In the genomic region with DNA sequence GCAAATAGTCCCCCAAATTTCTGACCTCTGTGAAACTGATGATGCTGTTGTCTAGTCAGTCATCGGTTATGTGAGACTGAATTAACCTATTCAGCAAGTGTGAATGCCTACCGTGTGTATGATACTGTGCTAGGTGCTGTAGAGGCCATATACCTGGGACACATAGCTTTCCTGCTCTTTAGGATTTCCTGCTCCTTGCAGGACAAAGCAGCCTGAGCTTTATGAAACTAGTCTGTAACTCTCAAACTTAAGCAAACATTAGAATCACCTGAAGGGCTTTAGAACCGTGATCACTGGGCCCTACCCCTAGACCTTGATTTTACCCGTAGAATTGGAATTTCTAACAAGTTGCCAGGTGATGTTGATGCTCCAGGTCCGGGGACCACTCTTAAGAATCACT, we compare ENCODE assay signal across 28 cellular contexts. TPM values are rescaled to one million over a fixed set of nuclear protein-coding genes. Genes with fewer than 3 reads are reported as not detected.
DNase-seq lines count a peak whose midpoint lies in the region; ATAC-seq and TF ChIP-seq lines count a peak whose summit lies in the region.
"Had no signal": no experiment of that assay in that cellular context is flagged by ENCODE, and none has a peak within 500 bp of the region (broad histone marks: within the 10 kb centered on the region; RNA-seq: fewer than 3 reads in every experiment).

No MANE protein-coding gene starts in this region.

- ATAC-seq in psoas muscle (no peak), WTC11 (no peak)
- ATAC-seq: activated T-cell treated with anti-CD3 and anti-CD28 coated beads, Interleukin-2, amount 50 U/mL, for 72 hours; K562; naive thymus-derived CD4-positive, alpha-beta T cell; stimulated activated naive CD8-positive, alpha-beta T cell treated with anti-CD3 and anti-CD28 coated beads, Interleukin-15, Interleukin-2, amounts not matched to agents 100 U/mL and 50 U/mL, for 24 hours had no signal

- peak overlapping the region; percentile 16; the same call in 1 of the 2 replicates for H3K9ac ChIP-seq in Karpas-422 (ENCODE audit: low read length)
- H3K9ac ChIP-seq: BLaER1 had no signal

- peaks cover 51% of the 10 kb centered on the region for H4K20me1 ChIP-seq in Karpas-422 (ENCODE audit: insufficient read depth, low read depth, low read length)

- intact Hi-C loops in psoas muscle (cut with DNase I), result loop anchor here in 1 of 2 donors (5.0 kb wide), 1 partner anchor 50 kb away; no protein-coding TSS in a partner anchor

- no peaks in the 10 kb centered on the region for H3K9me3 Mint-ChIP-seq in WTC11
- H3K9me3 Mint-ChIP-seq: activated T-cell treated with anti-CD3 and anti-CD28 coated beads, Interleukin-2, amount 50 U/mL, for 72 hours; naive thymus-derived CD4-positive, alpha-beta T cell; T-helper 2 cell treated with Interferon-gamma antibody and Interleukin-4, amounts not matched to agents 5 μg/mL and 100 μg/mL, for 36 hours had no signal

- CTCF ChIA-PET in AG04450 (lab: Charles Lee) (interaction anchor here (0.6 to 5.1 kb wide), 11 partner anchors 8 to 138 kb away, joined by 3 to 35 read pairs (median 6); no protein-coding TSS in a partner anchor), WTC11 (lab: Charles Lee) (interaction anchor here (1.1 to 2.4 kb wide), 4 partner anchors 12 to 69 kb away, joined by 3 to 14 read pairs (median 5); no protein-coding TSS in a partner anchor)

- TF ChIP-seq CTCF in AG04450 (IDR thresholded peaks at IDR 0.05; ENCODE audit: low read depth, low read length) (no peak), psoas muscle (IDR thresholded peaks at IDR 0.05) (no peak), WTC11 (IDR thresholded peaks at IDR 0.05) (no peak)

- H3K27me3 ChIP-seq in AG04450 (ENCODE audit: control insufficient read depth, insufficient read depth, low read length), result no peaks in the 10 kb centered on the region
- no peaks in the 10 kb centered on the region for H3K27me3 ChIP-seq in Karpas-422 (ENCODE audit: low read length)
- no peaks in the 10 kb centered on the region for H3K27me3 ChIP-seq in psoas muscle (ENCODE audit: insufficient read depth in 3 of 3, low read length in 2 of 3)
- H3K27me3 ChIP-seq: BLaER1, brain microvascular endothelial cell, transverse colon had no signal

- no peaks in the 10 kb centered on the region for H3K9me3 ChIP-seq in AG04450 (ENCODE audit: control insufficient read depth, insufficient read depth, low read length)
- H3K9me3 ChIP-seq in Karpas-422 (ENCODE audit: low read length), result no peaks in the 10 kb centered on the region
- H3K9me3 ChIP-seq in psoas muscle, result no peaks in the 10 kb centered on the region
- H3K9me3 ChIP-seq: BLaER1, HAP-1, transverse colon had no signal

- peak overlapping the region; percentile 25 for H3K27ac ChIP-seq in AG04450 (ENCODE audit: low read depth, low read length)
- H3K27ac ChIP-seq in Karpas-422 (ENCODE audit: low read length), result no peak overlapping the region
- peak overlapping the region; percentile 24 for H3K27ac ChIP-seq in epithelial cell of prostate
- peak overlapping the region; percentile 21 for H3K27ac ChIP-seq in psoas muscle
- H3K27ac ChIP-seq: BLaER1, brain microvascular endothelial cell, transverse colon, WERI-Rb-1 had no signal

- H3K36me3 ChIP-seq in Karpas-422 (ENCODE audit: insufficient read depth, low read length), result peaks cover 7% of the 10 kb centered on the region; the same call in 1 of the 2 replicates
- no peaks in the 10 kb centered on the region for H3K36me3 ChIP-seq in psoas muscle (ENCODE audit: insufficient read depth in 1 of 2, low read depth in 1 of 2)
- H3K36me3 ChIP-seq: BLaER1, brain microvascular endothelial cell, HAP-1, transverse colon had no signal

- WGBS in psoas muscle, 3 donors, result 57 to 83% (median 65%) methylated on average over 5 of the region's 5 CpGs

- H3K79me2 ChIP-seq in Karpas-422 (ENCODE audit: low read length), result peaks cover 97% of the 10 kb centered on the region

- no peaks in the 10 kb centered on the region for H3K9me2 ChIP-seq in Karpas-422 (replicated peaks; ENCODE audit: insufficient read depth, low read length)

- H3K4me3 Mint-ChIP-seq in WTC11, result no peak overlapping the region
- H3K4me3 Mint-ChIP-seq: activated T-cell treated with anti-CD3 and anti-CD28 coated beads, Interleukin-2, amount 50 U/mL, for 72 hours; T-helper 2 cell treated with Interferon-gamma antibody and Interleukin-4, amounts not matched to agents 5 μg/mL and 100 μg/mL, for 36 hours had no signal

- peak overlapping the region; percentile 25 for H3K4me2 ChIP-seq in Karpas-422 (ENCODE audit: low read depth, low read length, poor library complexity, severe bottlenecking)
- H3K4me2 ChIP-seq: BLaER1 had no signal

- H3K27ac Mint-ChIP-seq in WTC11, result no peak overlapping the region
- H3K27ac Mint-ChIP-seq: activated T-cell treated with anti-CD3 and anti-CD28 coated beads, Interleukin-2, amount 50 U/mL, for 72 hours; naive thymus-derived CD4-positive, alpha-beta T cell; T-helper 2 cell treated with Interferon-gamma antibody and Interleukin-4, amounts not matched to agents 5 μg/mL and 100 μg/mL, for 36 hours had no signal

- no peak overlapping the region for H2AFZ ChIP-seq in Karpas-422 (ENCODE audit: low read length)

- DNase-seq in AG04450 (ENCODE audit: low read depth, low spot score) (no peak), Karpas-422 (no peak), epithelial cell of prostate (ENCODE audit: low read depth, low spot score) (no peak), psoas muscle (no peak), mesenteric fat pad (ENCODE audit: low spot score) (no peak), WTC11 (ENCODE audit: low spot score) (no peak), NCI-H524 (lab: John Stamatoyannopoulos, UW) (no peak), COR-L47 (lab: John Stamatoyannopoulos, UW) (no peak)
- DNase-seq: ACHN; activated CD4-positive, alpha-beta T cell treated with anti-CD3 and anti-CD28 coated beads, Interleukin-2, amount 50 U/mL, for 1 hour; activated naive CD4-positive, alpha-beta T cell treated with Interleukin-2 at 50 U/mL for 16 hours; activated T-cell treated with anti-CD3 and anti-CD28 coated beads, Interleukin-2, amount 50 U/mL, for 72 hours; brain microvascular endothelial cell; kidney; mesendoderm; naive thymus-derived CD4-positive, alpha-beta T cell; NCI-H1417 treated with DMSO at 0.1 percent for 48 hours; NCI-H2081 treated with DMSO at 0.1 percent for 48 hours; NCI-H446; nucleus accumbens; Right ventricle myocardium superior; stimulated activated naive CD8-positive, alpha-beta T cell treated with anti-CD3 and anti-CD28 coated beads, Interleukin-15, Interleukin-2, amounts not matched to agents 100 U/mL and 50 U/mL, for 24 hours; transverse colon; WERI-Rb-1 had no signal

- peaks cover 51% of the 10 kb centered on the region for H3K4me1 ChIP-seq in Karpas-422 (ENCODE audit: low read length)
- H3K4me1 ChIP-seq in psoas muscle, result peaks cover 71% of the 10 kb centered on the region

- POLR2A ChIA-PET in AG04450 (lab: Yijun Ruan, JAX), result interaction anchor here (0.6 to 1.4 kb wide), 2 partner anchors 58 to 78 kb away, joined by 3 read pairs; partner anchors contain the start of gene EIF5
- POLR2A ChIA-PET in WTC11 (lab: Charles Lee), result no interaction called here

- H3K36me3 Mint-ChIP-seq in WTC11, result peaks cover 3% of the 10 kb centered on the region; the same call in 1 of the 2 replicates

- no peak overlapping the region for H3K4me3 ChIP-seq in AG04450 (ENCODE audit: low read depth, low read length)
- no peak overlapping the region for H3K4me3 ChIP-seq in Karpas-422 (ENCODE audit: low read length)
- no peak overlapping the region for H3K4me3 ChIP-seq in psoas muscle
- H3K4me3 ChIP-seq: BLaER1, HAP-1, K562, transverse colon had no signal

- peaks cover 39% of the 10 kb centered on the region for H3K4me1 Mint-ChIP-seq in WTC11

- no peaks in the 10 kb centered on the region for H3K27me3 Mint-ChIP-seq in WTC11 (ENCODE audit: low read depth)
- H3K27me3 Mint-ChIP-seq: naive thymus-derived CD4-positive, alpha-beta T cell had no signal

TF ChIP-seq in WTC11, 78 proteins besides CTCF, POLR2A, EP300 and RAD21:
- TF ChIP-seq SOX15 (CRISPR knock-in tag; IDR thresholded peaks at IDR 0.05) (no peak), IRF2 (CRISPR knock-in tag; IDR thresholded peaks at IDR 0.05; ENCODE audit: borderline replicate concordance, low read depth) (no peak), SMAD4 (CRISPR knock-in tag; IDR thresholded peaks at IDR 0.05) (no peak), HMGXB4 (CRISPR knock-in tag; IDR thresholded peaks at IDR 0.05) (no peak)

RNA-seq across cellular contexts. Expression of gene MARK3, which starts 6.9 kb away (rescaled TPM):
- polyA plus RNA-seq in AG04450 (2011; rRNA removed), result 81.3 and 109 TPM in 2 replicates
- polyA minus RNA-seq in AG04450 (2011; rRNA and poly(A)+ RNA removed), result 91.3 and 104 TPM in 2 replicates
- total RNA-seq in Karpas-422 (2014; rRNA removed; shearing (Covaris generic); ENCODE audit: low replicate concordance), result 94.5 and 113 TPM in 2 replicates
- total RNA-seq in psoas muscle, result 10 to 100 TPM; 56.0 to 75.9 (median 66.7) TPM
- polyA plus RNA-seq in psoas muscle, result 10 to 100 TPM; 46.1 to 89.2 (median 53.5) TPM
- 78.3 TPM for total RNA-seq in mesenteric fat pad
- 82.2 to 93.7 TPM (median 83.0 TPM) in 3 replicates for total RNA-seq in WTC11 (2021)

RNA-seq across cellular contexts. Expression of gene EIF5, which starts 58.1 kb away (rescaled TPM):
- polyA plus RNA-seq in AG04450 (2011; rRNA removed) (365 and 477 TPM in 2 replicates), psoas muscle (100 to 1,000 TPM; 163 to 381 (median 354) TPM)
- 177 and 257 TPM in 2 replicates for polyA minus RNA-seq in AG04450 (2011; rRNA and poly(A)+ RNA removed)
- total RNA-seq in Karpas-422 (2014; rRNA removed; shearing (Covaris generic); ENCODE audit: low replicate concordance), result 133 and 180 TPM in 2 replicates
- total RNA-seq in psoas muscle (100 to 1,000 TPM; 222 to 535 (median 414) TPM), mesenteric fat pad (267 TPM), WTC11 (2021) (224 to 282 TPM (median 236 TPM) in 3 replicates)
